8 cellular contexts compared by ENCODE assay signal in the genomic region with DNA sequence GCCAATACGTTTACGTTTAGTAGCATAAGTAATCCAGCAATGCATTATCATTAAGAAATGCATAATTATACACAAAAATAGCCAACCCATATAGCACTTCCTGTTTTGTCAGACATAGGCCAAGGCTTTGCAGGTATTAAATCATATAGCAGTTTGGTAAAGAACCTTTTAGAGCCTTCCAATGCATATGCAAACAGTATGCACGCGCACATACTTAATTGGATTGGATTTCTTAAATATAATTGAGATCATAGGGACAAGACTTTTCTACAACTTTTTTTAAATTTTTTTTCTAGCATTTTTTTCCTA. TPM values are rescaled to one million over a fixed set of nuclear protein-coding genes. Genes with fewer than 3 reads are reported as not detected.
A peak's percentile ranks its signal among the peaks of the same experiment; 100 is the strongest.
DNase-seq lines count a peak whose midpoint lies in the region; ATAC-seq and TF ChIP-seq lines count a peak whose summit lies in the region.

No MANE protein-coding gene starts in this region.

- TF ChIP-seq CTCF in right atrium auricular region (IDR thresholded peaks at IDR 0.05) = no peak
- no peak for TF ChIP-seq CTCF in vagina (IDR thresholded peaks at IDR 0.05)

- peak overlapping the region; percentile 96 for H3K4me3 Mint-ChIP-seq in memory B cell

- peak overlapping the region; percentile 100 for H3K27ac Mint-ChIP-seq in memory B cell

- peaks cover 11% of the 10 kb centered on the region for H3K4me1 Mint-ChIP-seq in memory B cell

- H3K9me3 Mint-ChIP-seq in memory B cell = peaks cover 4% of the 10 kb centered on the region

- H3K4me3 ChIP-seq in right atrium auricular region (peak overlapping the region; percentile 85 to 90), vagina (peak overlapping the region; percentile 47 to 84)

- TF ChIP-seq POLR2A in vagina (IDR thresholded peaks at IDR 0.05) = no peak

- H3K36me3 Mint-ChIP-seq in memory B cell = peaks cover 12% of the 10 kb centered on the region

- H3K27me3 ChIP-seq in right atrium auricular region (no peaks in the 10 kb centered on the region), vagina (no peaks in the 10 kb centered on the region)

- no peaks in the 10 kb centered on the region for H3K27me3 Mint-ChIP-seq in memory B cell

- peak overlapping the region; percentile 75 to 88 for H3K27ac ChIP-seq in right atrium auricular region
- H3K27ac ChIP-seq in angular gyrus (ENCODE audit: low read depth, low read length) = peak overlapping the region; percentile 84
- H3K27ac ChIP-seq in vagina = peak overlapping the region; percentile 87

- H3K36me3 ChIP-seq in right atrium auricular region (peaks cover 10% of the 10 kb centered on the region), vagina (peaks cover 0 to 13% of the 10 kb centered on the region in 2 donors)

- H3K9me3 ChIP-seq in right atrium auricular region (no peaks in the 10 kb centered on the region), vagina (no peaks in the 10 kb centered on the region)

- ATAC-seq in memory B cell (ENCODE audit: low read depth) = no peak

- H3K4me1 ChIP-seq in right atrium auricular region (peaks cover 0 to 20% of the 10 kb centered on the region in 2 donors), vagina (peaks cover 30% of the 10 kb centered on the region)

- no peak for DNase-seq in right atrium auricular region (ENCODE audit: low spot score)
- DNase-seq in cardiac septum (ENCODE audit: low spot score) = no peak
- DNase-seq in memory B cell (ENCODE audit: low spot score in 2 of 2) = no peak
- DNase-seq in vagina (ENCODE audit: extremely low spot score in 2 of 2) = no peak
- DNase-seq in SKM-1 (lab: John Stamatoyannopoulos, UW; ENCODE audit: unreplicated experiment) = no peak
- no peak for DNase-seq in NCI-H1092 treated with DMSO at 0.1 percent for 48 hours (lab: John Stamatoyannopoulos, UW)
- DNase-seq in NCI-H82 treated with DMSO at 0.1 percent for 48 hours (lab: John Stamatoyannopoulos, UW; ENCODE audit: unreplicated experiment) = no peak

- intact Hi-C loops in cardiac septum (cut with DNase I) = no loop called here
- intact Hi-C loops in vagina (cut with DNase I) = no loop called here

RNA-seq across cellular contexts. Expression of a gene that starts 0.7 kb away (rescaled TPM):
- total RNA-seq in right atrium auricular region (10 to 100 TPM; 40.6 to 41.8 TPM), cardiac septum (26.1 TPM), vagina (68.5 TPM)
